In genomic region chr2:47521666-47522285, GRCh38 we compare ENCODE assay signal across 8 cellular contexts.
DNase-seq lines count a peak whose midpoint lies in the region; ATAC-seq and TF ChIP-seq lines count a peak whose summit lies in the region.
"Had no signal": no experiment of that assay in that cellular context is flagged by ENCODE, and none has a peak within 500 bp of the region (broad histone marks: within the 10 kb centered on the region; RNA-seq: fewer than 3 reads in every experiment).

No MANE protein-coding gene starts in this region.

- no peak overlapping the region for H3K9ac ChIP-seq in Loucy (ENCODE audit: low read depth, low read length, poor library complexity, severe bottlenecking)

- H3F3A ChIP-seq in Loucy (ENCODE audit: low read depth), result no peaks in the 10 kb centered on the region

- H3K27me3 ChIP-seq in GM06990 (replicated peaks; ENCODE audit: control insufficient read depth, insufficient read depth, low read length) (no peaks in the 10 kb centered on the region), Loucy (ENCODE audit: insufficient read depth, low read length, poor library complexity, severe bottlenecking) (no peaks in the 10 kb centered on the region)

- peak overlapping the region; percentile 73 for H3K4me3 ChIP-seq in GM06990 (replicated peaks; ENCODE audit: low read depth, low read length)
- no peak overlapping the region for H3K4me3 ChIP-seq in Loucy (ENCODE audit: low read length, poor library complexity, severe bottlenecking)
- H3K4me3 ChIP-seq in skeletal muscle cell (ENCODE audit: low read depth, low read length), result peak overlapping the region; percentile 48
- H3K4me3 ChIP-seq: K562 had no signal

- peaks cover 44% of the 10 kb centered on the region for H3K4me1 ChIP-seq in Loucy (ENCODE audit: insufficient read depth, low read length, poor library complexity, severe bottlenecking)

- no peak overlapping the region for H2AFZ ChIP-seq in Loucy (ENCODE audit: low read length)

- peak overlapping the region; percentile 81 for H3K27ac ChIP-seq in cingulate gyrus (ENCODE audit: low read depth, low read length)

- ATAC-seq in HG03342 (IDR thresholded peaks at IDR 0.05; ENCODE audit: unreplicated experiment), result no peak

- H3K9me2 ChIP-seq in Loucy (replicated peaks; ENCODE audit: low read depth, low read length), result no peaks in the 10 kb centered on the region

- H3K36me3 ChIP-seq in GM06990 (ENCODE audit: control insufficient read depth, insufficient read depth, low read length) (no peaks in the 10 kb centered on the region), Loucy (ENCODE audit: insufficient read depth, low read length) (no peaks in the 10 kb centered on the region)

- TF ChIP-seq CTCF in GM06990 (IDR thresholded peaks at IDR 0.05; ENCODE audit: insufficient read depth, low read length, poor library complexity, severe bottlenecking) (no peak), Loucy (conservative IDR thresholded peaks at IDR 0.05; ENCODE audit: low read length) (no peak)

- H3K79me2 ChIP-seq in Loucy (ENCODE audit: insufficient read depth, low read length), result no peaks in the 10 kb centered on the region

- DNase-seq in GM06990 (ENCODE audit: extremely low read depth, insufficient read length), result no peak
- no peak for DNase-seq in skeletal muscle cell (ENCODE audit: low read depth)
- no peak for DNase-seq in NCI-H187 treated with DMSO at 0.1 percent for 48 hours (lab: John Stamatoyannopoulos, UW)
- DNase-seq in COR-L47 (lab: John Stamatoyannopoulos, UW), result no peak

- peak overlapping the region; percentile 55 for H3K4me2 ChIP-seq in Loucy (ENCODE audit: low read depth, low read length, poor library complexity, severe bottlenecking)

- H3K9me3 ChIP-seq in Loucy (ENCODE audit: insufficient read depth, low read depth, low read length), result no peaks in the 10 kb centered on the region

- H4K20me1 ChIP-seq in Loucy (ENCODE audit: insufficient read depth, low read length, poor library complexity, severe bottlenecking), result no peaks in the 10 kb centered on the region
